Comparison of ENCODE assay signal across 10 cellular contexts in genomic region chr10:124035928-124036558, GRCh38. TPM values are rescaled to one million over a fixed set of nuclear protein-coding genes. Genes with fewer than 3 reads are reported as not detected.
DNase-seq lines count a peak whose midpoint lies in the region; ATAC-seq and TF ChIP-seq lines count a peak whose summit lies in the region.
"Had no signal": no experiment of that assay in that cellular context is flagged by ENCODE, and none has a peak within 500 bp of the region (broad histone marks: within the 10 kb centered on the region; RNA-seq: fewer than 3 reads in every experiment).

No MANE protein-coding gene starts in this region.

- H3K27me3 Mint-ChIP-seq in activated T-helper 2 cell treated with anti-CD3 and anti-CD28 coated beads, Interferon-gamma antibody, Interleukin-2, Interleukin-4, amounts not matched to agents 10 μg/mL and 5 μg/mL and 100 μg/mL, durations not matched to agents 14 hours and 24 hours and 36 hours (ENCODE audit: low read depth): peaks cover 4% of the 10 kb centered on the region

- H3K4me3 ChIP-seq in HCT116 (replicated peaks in 1 of 2; ENCODE audit: low read depth in 1 of 2, low read length in 2 of 2) (no peak overlapping the region), MM.1S (ENCODE audit: low read length) (peak overlapping the region; percentile 35; the same call in 1 of the 2 replicates)
- H3K4me3 ChIP-seq: gastrocnemius medialis had no signal

- H3K4me1 Mint-ChIP-seq in activated T-helper 2 cell treated with anti-CD3 and anti-CD28 coated beads, Interferon-gamma antibody, Interleukin-2, Interleukin-4, amounts not matched to agents 10 μg/mL and 5 μg/mL and 100 μg/mL, durations not matched to agents 14 hours and 24 hours and 36 hours (ENCODE audit: low read depth): peaks cover 13% of the 10 kb centered on the region

- TF ChIP-seq RAD21 in HCT116 (IDR thresholded peaks at IDR 0.05; ENCODE audit: low read depth): no peak

- no peaks in the 10 kb centered on the region for H4K20me1 ChIP-seq in HCT116 (ENCODE audit: insufficient read depth)
- no peaks in the 10 kb centered on the region; the same call in 1 of the 2 replicates for H4K20me1 ChIP-seq in MM.1S (ENCODE audit: insufficient read depth, low read length)

- intact Hi-C loops in HCT116 (cut with micrococcal nuclease): no loop called here
- intact Hi-C loops in activated T-helper 2 cell treated with anti-CD3 and anti-CD28 coated beads, Interferon-gamma antibody, Interleukin-2, Interleukin-4, amounts not matched to agents 10 μg/mL and 5 μg/mL and 100 μg/mL, durations not matched to agents 14 hours and 24 hours and 36 hours (cut with micrococcal nuclease): no loop called here

- DNase-seq in NCI-H748 (lab: John Stamatoyannopoulos, UW; ENCODE audit: unreplicated experiment) (peak; percentile 33), NCI-H748 treated with DMSO at 0.1 percent for 48 hours (lab: John Stamatoyannopoulos, UW) (no peak), HCT116 (ENCODE audit: low read depth, low spot score) (no peak), MM.1S (peak; percentile 97), omental fat pad (ENCODE audit: low spot score) (no peak), OCI-M2 (lab: John Stamatoyannopoulos, UW; ENCODE audit: unreplicated experiment) (no peak)
- peak; percentile 15 for DNase-seq in activated T-helper 2 cell treated with anti-CD3 and anti-CD28 coated beads, Interferon-gamma antibody, Interleukin-2, Interleukin-4, amounts not matched to agents 10 μg/mL and 5 μg/mL and 100 μg/mL, durations not matched to agents 14 hours and 24 hours and 36 hours (ENCODE audit: low spot score)
- DNase-seq in activated effector memory CD4-positive, alpha-beta T cell treated with anti-CD3 and anti-CD28 coated beads, Interleukin-2, amount 50 U/mL, for 16 hours: no peak

- H3F3A ChIP-seq in MM.1S (ENCODE audit: insufficient read depth, low read length): peaks cover 36% of the 10 kb centered on the region

- TF ChIP-seq POLR2A in HCT116 (IDR thresholded peaks at IDR 0.05; ENCODE audit: borderline replicate concordance, extremely low read depth, insufficient read depth, insufficient read length): no peak

- H3K9me3 ChIP-seq in HCT116 (ENCODE audit: control insufficient read depth in 1 of 2, insufficient read depth in 1 of 2, low read depth in 1 of 2, low read length in 2 of 2) (no peaks in the 10 kb centered on the region), MM.1S (replicated peaks; ENCODE audit: insufficient read depth, low read length) (no peaks in the 10 kb centered on the region)
- H3K9me3 ChIP-seq: gastrocnemius medialis had no signal

- no TSS peak for BruUV-seq in HCT116 (replicated peaks; lab: Mats Ljungman, UMichigan)

- H3K27ac Mint-ChIP-seq in activated T-helper 2 cell treated with anti-CD3 and anti-CD28 coated beads, Interferon-gamma antibody, Interleukin-2, Interleukin-4, amounts not matched to agents 10 μg/mL and 5 μg/mL and 100 μg/mL, durations not matched to agents 14 hours and 24 hours and 36 hours: peak overlapping the region; percentile 9

- H3K36me3 Mint-ChIP-seq in activated T-helper 2 cell treated with anti-CD3 and anti-CD28 coated beads, Interferon-gamma antibody, Interleukin-2, Interleukin-4, amounts not matched to agents 10 μg/mL and 5 μg/mL and 100 μg/mL, durations not matched to agents 14 hours and 24 hours and 36 hours (ENCODE audit: low read depth): no peaks in the 10 kb centered on the region

- H3K4me1 ChIP-seq in HCT116 (ENCODE audit: control insufficient read depth in 1 of 2, insufficient read depth in 2 of 2, low read length in 2 of 2): peaks cover 0 to 9% of the 10 kb centered on the region in 2 experiments; a peak in 1 of 4 replicates
- peaks cover 48% of the 10 kb centered on the region for H3K4me1 ChIP-seq in MM.1S (ENCODE audit: low read length)

- H3K27ac ChIP-seq in HCT116 (ENCODE audit: low read depth, low read length) (no peak overlapping the region), MM.1S (ENCODE audit: low read length) (peak overlapping the region; percentile 71; the same call in 1 of the 2 replicates)
- H3K27ac ChIP-seq: gastrocnemius medialis had no signal

- CTCF ChIA-PET in HCT116 (lab: Charles Lee): no interaction called here

- H3K27me3 ChIP-seq in HCT116 (ENCODE audit: insufficient read depth, low read length) (no peaks in the 10 kb centered on the region), MM.1S (replicated peaks; ENCODE audit: insufficient read depth, low read length) (no peaks in the 10 kb centered on the region)
- H3K27me3 ChIP-seq: gastrocnemius medialis had no signal

- H3K4me2 ChIP-seq in HCT116 (ENCODE audit: low read length): no peak overlapping the region
- peak overlapping the region; percentile 64 for H3K4me2 ChIP-seq in MM.1S (ENCODE audit: low read depth, low read length)

- TF ChIP-seq CTCF in HCT116 (IDR thresholded peaks at IDR 0.05 in 2 of 3, conservative IDR thresholded peaks at IDR 0.05 in 1 of 3; ENCODE audit: borderline replicate concordance in 1 of 3, insufficient read depth in 1 of 3, low read depth in 2 of 3, low read length in 2 of 3) (no peak), MM.1S (IDR thresholded peaks at IDR 0.05; ENCODE audit: low read length) (no peak), omental fat pad (IDR thresholded peaks at IDR 0.05) (no peak)

- POLR2A ChIA-PET in HCT116 (lab: Charles Lee): no interaction called here

- no peak overlapping the region for H3K4me3 Mint-ChIP-seq in activated T-helper 2 cell treated with anti-CD3 and anti-CD28 coated beads, Interferon-gamma antibody, Interleukin-2, Interleukin-4, amounts not matched to agents 10 μg/mL and 5 μg/mL and 100 μg/mL, durations not matched to agents 14 hours and 24 hours and 36 hours (ENCODE audit: low read depth)

- no peaks in the 10 kb centered on the region for H3K9me2 ChIP-seq in HCT116 (ENCODE audit: insufficient read depth)
- no peaks in the 10 kb centered on the region for H3K9me2 ChIP-seq in MM.1S (replicated peaks; ENCODE audit: insufficient read depth, low read length)

- RAD21 ChIA-PET in HCT116 (lab: Charles Lee; ENCODE audit: low non-redundant PET in 1 of 2, low total read pairs in 2 of 2, uncharacterized antibody in 2 of 2, unreplicated experiment in 2 of 2): no interaction called here

- ATAC-seq in HCT116 (peak; percentile 39), omental fat pad (ENCODE audit: low FRiP score) (peak; percentile 19)
- ATAC-seq: gastrocnemius medialis had no signal

- peaks cover 23 to 32% of the 10 kb centered on the region in 2 experiments for H3K36me3 ChIP-seq in HCT116 (ENCODE audit: control insufficient read depth in 1 of 2, insufficient read depth in 2 of 2, low read length in 2 of 2)
- peaks cover 42% of the 10 kb centered on the region for H3K36me3 ChIP-seq in MM.1S (replicated peaks; ENCODE audit: insufficient read depth, low read length)
- H3K36me3 ChIP-seq: gastrocnemius medialis had no signal

- H2AFZ ChIP-seq in HCT116 (ENCODE audit: low read depth, low read length, poor library complexity, severe bottlenecking) (no peak overlapping the region), MM.1S (ENCODE audit: low read length) (no peak overlapping the region)

- H3K9me3 Mint-ChIP-seq in activated T-helper 2 cell treated with anti-CD3 and anti-CD28 coated beads, Interferon-gamma antibody, Interleukin-2, Interleukin-4, amounts not matched to agents 10 μg/mL and 5 μg/mL and 100 μg/mL, durations not matched to agents 14 hours and 24 hours and 36 hours: no peaks in the 10 kb centered on the region

- H3K79me2 ChIP-seq in HCT116 (ENCODE audit: insufficient read depth, low read length) (no peaks in the 10 kb centered on the region), MM.1S (ENCODE audit: low read length) (peaks cover 89% of the 10 kb centered on the region)

- H3K9ac ChIP-seq in HCT116 (ENCODE audit: low read length): no peak overlapping the region
- H3K9ac ChIP-seq in MM.1S (ENCODE audit: low read length): no peak overlapping the region; the same call in 1 of the 2 replicates

TF ChIP-seq in HCT116, 20 proteins besides CTCF, POLR2A, EP300 and RAD21:
- TF ChIP-seq FOSL1 (IDR thresholded peaks at IDR 0.05; ENCODE audit: low read depth): no peak

RNA-seq across cellular contexts. Expression of gene CHST15, which starts 57.4 kb away (rescaled TPM):
- 47.2 TPM for total RNA-seq in HCT116 (2021; ENCODE audit: unreplicated experiment)
- 24.7 and 28.6 TPM in 2 replicates for polyA plus RNA-seq in HCT116 (2012)
- 0.07 TPM in 1 of 2 replicates, not detected in the other for total RNA-seq in activated T-helper 2 cell treated with anti-CD3 and anti-CD28 coated beads, Interferon-gamma antibody, Interleukin-2, Interleukin-4, amounts not matched to agents 10 μg/mL and 5 μg/mL and 100 μg/mL, durations not matched to agents 14 hours and 24 hours and 36 hours
- 10 to 100 TPM; 35.7 to 69.5 (median 51.1) TPM for total RNA-seq in omental fat pad
- total RNA-seq: T-helper 2 cell treated with Interferon-gamma antibody and Interleukin-4, amounts not matched to agents 100 ng/mL and 5 ng/mL, for 36 hours had no signal

Comparison
In these comparisons a context has a peak if more than half of its experiments do, and no peak if none do; other contexts are left out.
1. DNase-seq: peak in NCI-H748 (single experiment), MM.1S (single experiment) and activated T-helper 2 cell treated with anti-CD3 and anti-CD28 coated beads, Interferon-gamma antibody, Interleukin-2, Interleukin-4, amounts not matched to agents 10 μg/mL and 5 μg/mL and 100 μg/mL, durations not matched to agents 14 hours and 24 hours and 36 hours (single experiment); none in NCI-H748 treated with DMSO at 0.1 percent for 48 hours (single experiment), HCT116 (single experiment), omental fat pad (single experiment), activated effector memory CD4-positive, alpha-beta T cell treated with anti-CD3 and anti-CD28 coated beads, Interleukin-2, amount 50 U/mL, for 16 hours (single experiment) and OCI-M2 (single experiment).
2. RNA of gene CHST15, which starts 57.4 kb away (total RNA-seq): 35.7 to 69.5 TPM in omental fat pad and 47.2 TPM in HCT116 (single experiment); 0.07 TPM in activated T-helper 2 cell treated with anti-CD3 and anti-CD28 coated beads, Interferon-gamma antibody, Interleukin-2, Interleukin-4, amounts not matched to agents 10 μg/mL and 5 μg/mL and 100 μg/mL, durations not matched to agents 14 hours and 24 hours and 36 hours; every median in the first group is over 10 times any median in the second.